In genomic region chr17:58040386-58040785, GRCh38 we compare ENCODE assay signal across 19 cellular contexts.
"Had no signal": no experiment of that assay in that cellular context is flagged by ENCODE, and none has a peak within 500 bp of the region (broad histone marks: within the 10 kb centered on the region; RNA-seq: fewer than 3 reads in every experiment).

No MANE protein-coding gene starts in this region.

- ATAC-seq: SK-N-SH treated with all-trans-retinoic acid at 6 μM for 48 hours had no signal

- H3K4me3 ChIP-seq: SJCRH30 had no signal

- H3K27me3 ChIP-seq: SJCRH30 had no signal

- H3K27ac ChIP-seq: RWPE1, SJCRH30 had no signal

- H3K9me3 ChIP-seq: SJCRH30 had no signal

- H3K4me1 ChIP-seq: SJCRH30 had no signal

- DNase-seq: KBM-7, MV-4-11, NCI-H1048, NCI-H1436, NCI-H187, NCI-H2029, NCI-H2081 treated with DMSO at 0.1 percent for 48 hours, NCI-H2171, NCI-H226, NCI-H446, NCI-H510A, NCI-H524 treated with DMSO at 0.1 percent for 48 hours, NCI-H69, NCI-H774, SHP77 treated with DMSO at 0.1 percent for 48 hours, SJCRH30, T-cell had no signal

- H3K36me3 ChIP-seq: SJCRH30 had no signal
